ENCODE assay signal across 22 cellular contexts in the genomic region with DNA sequence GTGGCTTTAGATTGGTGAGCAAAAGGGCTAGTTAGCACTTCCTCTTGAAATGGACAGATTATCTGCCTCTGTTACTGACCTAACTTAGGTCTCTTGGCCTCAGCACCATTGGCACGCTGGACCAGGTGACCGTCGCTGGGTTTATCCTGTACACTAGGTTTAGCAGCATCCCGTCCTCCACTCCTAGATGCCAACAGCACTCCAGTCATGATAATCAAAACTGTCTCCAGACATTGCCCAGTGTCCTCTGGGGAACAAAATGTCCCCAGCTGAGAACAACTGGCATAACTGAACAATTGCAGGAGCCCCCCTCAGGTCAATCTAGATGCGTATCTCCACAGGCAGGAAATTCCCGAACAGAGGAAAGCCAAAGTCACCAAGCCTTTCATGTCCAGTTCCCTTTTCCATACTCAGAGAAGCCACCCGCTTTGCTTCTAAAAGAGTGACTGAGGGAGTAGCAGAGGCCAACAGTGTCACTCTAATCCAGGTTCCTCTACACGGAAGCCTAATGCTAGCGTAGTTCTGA. TPM values are rescaled to one million over a fixed set of nuclear protein-coding genes. Genes with fewer than 3 reads are reported as not detected.
DNase-seq lines count a peak whose midpoint lies in the region; ATAC-seq and TF ChIP-seq lines count a peak whose summit lies in the region.
"Had no signal": no experiment of that assay in that cellular context is flagged by ENCODE, and none has a peak within 500 bp of the region (broad histone marks: within the 10 kb centered on the region; RNA-seq: fewer than 3 reads in every experiment).

No MANE protein-coding gene starts in this region.

- DNase-seq in endothelial cell (ENCODE audit: low spot score) (no peak), mesendoderm (peak; percentile 35), COR-L47 (lab: John Stamatoyannopoulos, UW) (no peak)
- DNase-seq in activated CD4-positive, alpha-beta T cell treated with anti-CD3 and anti-CD28 coated beads, Interleukin-2, amount 10 ng/mL, durations not matched to agents 7 days and 5 days: no peak
- DNase-seq: 8988T; ACHN; AML-193; BE2C; Calu3; CD4-positive, alpha-beta T cell; CD8-positive, alpha-beta memory T cell; DMS53; DMS79 treated with DMSO at 0.1 percent for 48 hours; GF-D8; GM23248; H7; HCEC 1CT had no signal

- peaks cover 58% of the 10 kb centered on the region for H3K36me3 Mint-ChIP-seq in endothelial cell (ENCODE audit: low read depth, unreplicated experiment)
- H3K36me3 Mint-ChIP-seq in activated CD4-positive, alpha-beta T cell treated with anti-CD3 and anti-CD28 coated beads, Interleukin-2, amount 10 ng/mL, durations not matched to agents 7 days and 5 days (ENCODE audit: low read depth): peaks cover 20% of the 10 kb centered on the region

- peaks cover 2% of the 10 kb centered on the region for H3K27me3 Mint-ChIP-seq in endothelial cell (ENCODE audit: unreplicated experiment)
- H3K27me3 Mint-ChIP-seq in activated CD4-positive, alpha-beta T cell treated with anti-CD3 and anti-CD28 coated beads, Interleukin-2, amount 10 ng/mL, durations not matched to agents 7 days and 5 days: no peaks in the 10 kb centered on the region
- H3K27me3 Mint-ChIP-seq: CD4-positive, alpha-beta T cell; CD8-positive, alpha-beta memory T cell had no signal

- no peaks in the 10 kb centered on the region for H3K4me1 Mint-ChIP-seq in endothelial cell (ENCODE audit: unreplicated experiment)
- no peaks in the 10 kb centered on the region for H3K4me1 Mint-ChIP-seq in activated CD4-positive, alpha-beta T cell treated with anti-CD3 and anti-CD28 coated beads, Interleukin-2, amount 10 ng/mL, durations not matched to agents 7 days and 5 days
- H3K4me1 Mint-ChIP-seq: CD8-positive, alpha-beta memory T cell had no signal

- H3K4me3 ChIP-seq in HEK293 (ENCODE audit: low read depth, low read length) (no peak overlapping the region), mesendoderm (ENCODE audit: low read length) (peak overlapping the region; percentile 16)
- H3K4me3 ChIP-seq: A549; BLaER1 treated with 17β-estradiol and CSF1 and Interleukin-3, amounts not matched to agents 10 nM and 100 nM; GM23248 had no signal

- TF ChIP-seq CTCF in HEK293 (tag by site-specific recombination; IDR thresholded peaks at IDR 0.05): no peak
- TF ChIP-seq CTCF in endothelial cell (IDR thresholded peaks at IDR 0.05; ENCODE audit: unreplicated experiment): no peak

- peak overlapping the region; percentile 53 for H3K4me3 Mint-ChIP-seq in endothelial cell (ENCODE audit: unreplicated experiment)
- no peak overlapping the region for H3K4me3 Mint-ChIP-seq in activated CD4-positive, alpha-beta T cell treated with anti-CD3 and anti-CD28 coated beads, Interleukin-2, amount 10 ng/mL, durations not matched to agents 7 days and 5 days
- H3K4me3 Mint-ChIP-seq: CD14-positive monocyte; CD4-positive, alpha-beta T cell; CD8-positive, alpha-beta memory T cell had no signal

- no peak for ATAC-seq in GM19351 (IDR thresholded peaks at IDR 0.05; ENCODE audit: unreplicated experiment)
- ATAC-seq: A549 had no signal

- H3K9me3 ChIP-seq in HEK293 (ENCODE audit: control insufficient read depth, insufficient read depth, low read depth, low read length): no peaks in the 10 kb centered on the region
- H3K9me3 ChIP-seq: BE2C had no signal

- no peak overlapping the region for H2BK5ac ChIP-seq in mesendoderm (ENCODE audit: low read length)

- WGBS in mesendoderm (ENCODE audit: extremely low coverage, insufficient coverage, low lambda C conversion rate): no CpG with 5 or more reads among the region's 9 CpGs

- no peak overlapping the region for H3K23ac ChIP-seq in mesendoderm (ENCODE audit: low read length)

- H2BK15ac ChIP-seq in mesendoderm (replicated peaks; ENCODE audit: low read depth): no peak overlapping the region

- no peaks in the 10 kb centered on the region for H3K27me3 ChIP-seq in mesendoderm (ENCODE audit: insufficient read depth, low read length, poor library complexity)
- H3K27me3 ChIP-seq: BE2C; BLaER1 treated with 17β-estradiol and CSF1 and Interleukin-3, amounts not matched to agents 10 nM and 100 nM had no signal

- H3K27ac ChIP-seq in HEK293 (ENCODE audit: extremely low read depth, low read depth, low read length): no peak overlapping the region
- no peak overlapping the region for H3K27ac ChIP-seq in mesendoderm (ENCODE audit: low read depth, low read length)
- H3K27ac ChIP-seq: A549; BLaER1 treated with 17β-estradiol and CSF1 and Interleukin-3, amounts not matched to agents 10 nM and 100 nM; GM23248 had no signal

- CTCF ChIA-PET in HEK293 (lab: Yijun Ruan, JAX): interaction anchor here (0.7 to 2.3 kb wide), 3 partner anchors 9 to 306 kb away, joined by 3 to 8 read pairs (median 3); a partner anchor contains a TSS
- CTCF ChIA-PET in activated CD4-positive, alpha-beta T cell treated with anti-CD3 and anti-CD28 coated beads, Interleukin-2, amount 10 ng/mL, durations not matched to agents 7 days and 5 days (lab: Charles Lee): no interaction called here

- no peak overlapping the region for H4K5ac ChIP-seq in mesendoderm (ENCODE audit: low read length)

- no peak overlapping the region for H2BK120ac ChIP-seq in mesendoderm (ENCODE audit: low read depth, low read length)

- H3K18ac ChIP-seq in mesendoderm (ENCODE audit: low read length): no peak overlapping the region

- H3K36me3 ChIP-seq in HEK293 (ENCODE audit: control insufficient read depth in 2 of 2, insufficient read depth in 1 of 2, low read length in 2 of 2) (peaks cover 14 to 42% of the 10 kb centered on the region in 2 experiments; a peak in 2 of 3 replicates), mesendoderm (ENCODE audit: control insufficient read depth, insufficient read depth, low read length) (peaks cover 4% of the 10 kb centered on the region)

- H2AK5ac ChIP-seq in mesendoderm (ENCODE audit: low read length): no peak overlapping the region

- POLR2A ChIA-PET in HEK293 (lab: Yijun Ruan, JAX): no interaction called here
- POLR2A ChIA-PET in activated CD4-positive, alpha-beta T cell treated with anti-CD3 and anti-CD28 coated beads, Interleukin-2, amount 10 ng/mL, durations not matched to agents 7 days and 5 days (lab: Charles Lee): no interaction called here

- H3K27ac Mint-ChIP-seq in endothelial cell (ENCODE audit: unreplicated experiment): no peak overlapping the region
- no peak overlapping the region for H3K27ac Mint-ChIP-seq in activated CD4-positive, alpha-beta T cell treated with anti-CD3 and anti-CD28 coated beads, Interleukin-2, amount 10 ng/mL, durations not matched to agents 7 days and 5 days
- H3K27ac Mint-ChIP-seq: CD14-positive monocyte; CD4-positive, alpha-beta T cell had no signal

- H3K79me2 ChIP-seq in mesendoderm (ENCODE audit: control insufficient read depth, insufficient read depth, low read length): no peaks in the 10 kb centered on the region

- H3K56ac ChIP-seq in mesendoderm (ENCODE audit: low read length): no peak overlapping the region

- no peak overlapping the region for H3K9ac ChIP-seq in mesendoderm (ENCODE audit: low read length)
- H3K9ac ChIP-seq: BLaER1 treated with 17β-estradiol and CSF1 and Interleukin-3, amounts not matched to agents 10 nM and 100 nM; GM23248 had no signal

- no peaks in the 10 kb centered on the region for H3K4me1 ChIP-seq in HEK293 (ENCODE audit: control insufficient read depth, insufficient read depth, low read length)
- no peaks in the 10 kb centered on the region for H3K4me1 ChIP-seq in mesendoderm (ENCODE audit: control insufficient read depth, low read depth, low read length)
- H3K4me1 ChIP-seq: A549, BE2C had no signal

- peaks cover 5% of the 10 kb centered on the region for H3K9me3 Mint-ChIP-seq in endothelial cell (ENCODE audit: unreplicated experiment)
- H3K9me3 Mint-ChIP-seq in activated CD4-positive, alpha-beta T cell treated with anti-CD3 and anti-CD28 coated beads, Interleukin-2, amount 10 ng/mL, durations not matched to agents 7 days and 5 days: peaks cover 11% of the 10 kb centered on the region
- H3K9me3 Mint-ChIP-seq: CD4-positive, alpha-beta T cell had no signal

- H3K79me1 ChIP-seq in mesendoderm (ENCODE audit: low read length): no peaks in the 10 kb centered on the region

- H4K8ac ChIP-seq in mesendoderm (ENCODE audit: low read depth, low read length): no peak overlapping the region

- H3K4me2 ChIP-seq in mesendoderm (ENCODE audit: low read length): no peak overlapping the region
- H3K4me2 ChIP-seq: A549; BLaER1 treated with 17β-estradiol and CSF1 and Interleukin-3, amounts not matched to agents 10 nM and 100 nM had no signal

- H3K4ac ChIP-seq in mesendoderm (ENCODE audit: low read depth, low read length): no peak overlapping the region

TF ChIP-seq in HEK293, 187 proteins besides CTCF, POLR2A, EP300 and RAD21:
- TF ChIP-seq SETDB1 (IDR thresholded peaks at IDR 0.05; ENCODE audit: insufficient read length, low read length) (peak; percentile 55), ZNF514 (tag by site-specific recombination; IDR thresholded peaks at IDR 0.05) (no peak)
- TF ChIP-seq, protein P1, sequence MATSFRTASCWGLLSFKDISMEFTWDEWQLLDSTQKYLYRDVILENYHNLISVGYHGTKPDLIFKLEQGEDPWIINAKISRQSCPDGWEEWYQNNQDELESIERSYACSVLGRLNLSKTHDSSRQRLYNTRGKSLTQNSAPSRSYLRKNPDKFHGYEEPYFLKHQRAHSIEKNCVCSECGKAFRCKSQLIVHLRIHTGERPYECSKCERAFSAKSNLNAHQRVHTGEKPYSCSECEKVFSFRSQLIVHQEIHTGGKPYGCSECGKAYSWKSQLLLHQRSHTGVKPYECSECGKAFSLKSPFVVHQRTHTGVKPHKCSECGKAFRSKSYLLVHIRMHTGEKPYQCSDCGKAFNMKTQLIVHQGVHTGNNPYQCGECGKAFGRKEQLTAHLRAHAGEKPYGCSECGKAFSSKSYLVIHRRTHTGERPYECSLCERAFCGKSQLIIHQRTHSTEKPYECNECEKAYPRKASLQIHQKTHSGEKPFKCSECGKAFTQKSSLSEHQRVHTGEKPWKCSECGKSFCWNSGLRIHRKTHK (tag by site-specific recombination; IDR thresholded peaks at IDR 0.05): 0 out of 2 replicates have a peak, but pooled peaks have one; percentile 10

RNA-seq across cellular contexts. Expression of a gene that starts 27.3 kb away (rescaled TPM):
- total RNA-seq in endothelial cell (ENCODE audit: unreplicated experiment): 20.4 TPM
- 11.2 TPM for polyA plus RNA-seq in mesendoderm (2013, experiment 1 of 2)
- 11.6 TPM for polyA plus RNA-seq in mesendoderm (2013, experiment 2 of 2)
- total RNA-seq in activated CD4-positive, alpha-beta T cell treated with anti-CD3 and anti-CD28 coated beads, Interleukin-2, amount 10 ng/mL, durations not matched to agents 7 days and 5 days: 1 to 10 TPM; 6.6 to 7.3 TPM
